In genomic region chr5:67265951-67266350, GRCh38 we compare ENCODE assay signal across 26 cellular contexts.
DNase-seq lines count a peak whose midpoint lies in the region; ATAC-seq and TF ChIP-seq lines count a peak whose summit lies in the region.
"Had no signal": no experiment of that assay in that cellular context is flagged by ENCODE, and none has a peak within 500 bp of the region (broad histone marks: within the 10 kb centered on the region; RNA-seq: fewer than 3 reads in every experiment).

No MANE protein-coding gene starts in this region.

- CTCF ChIA-PET in mammary epithelial cell (lab: Charles Lee; ENCODE audit: low non-redundant PET) = no interaction called here

- no peak overlapping the region for H3K4me2 ChIP-seq in mammary epithelial cell (ENCODE audit: insufficient read depth, low read depth, low read length)
- H3K4me2 ChIP-seq: KMS-11 had no signal

- H3K4me1 ChIP-seq in mammary epithelial cell (ENCODE audit: insufficient read depth, low read length) (peaks cover 46% of the 10 kb centered on the region), transverse colon (peaks cover 24 to 48% (median 37%) of the 10 kb centered on the region in 4 donors)

- peak overlapping the region; percentile 22 for H2AFZ ChIP-seq in mammary epithelial cell (ENCODE audit: low read depth, low read length)

- ATAC-seq in GM18870 (IDR thresholded peaks at IDR 0.05; ENCODE audit: unreplicated experiment) = no peak
- ATAC-seq: GM12878, Panc1 had no signal

- no peak overlapping the region for H3K27ac ChIP-seq in mammary epithelial cell (ENCODE audit: insufficient read depth, low read depth, low read length)
- peak overlapping the region; percentile 15 to 94 (median 91) for H3K27ac ChIP-seq in transverse colon
- H3K27ac ChIP-seq: KMS-11 had no signal

- 100% methylated on average over 1 of the region's 1 CpG for WGBS in mammary epithelial cell (ENCODE audit: low coverage, missing lambda C conversion rate)
- 67 to 77% methylated on average over 1 of the region's 1 CpG for WGBS in transverse colon (ENCODE audit: low coverage in 1 of 2), 2 donors

- no peak for TF ChIP-seq POLR2A in transverse colon (IDR thresholded peaks at IDR 0.05)

- H3K79me2 ChIP-seq in mammary epithelial cell (ENCODE audit: insufficient read depth, low read length) = no peaks in the 10 kb centered on the region

- H3K36me3 ChIP-seq in mammary epithelial cell (ENCODE audit: insufficient read depth, low read length) (no peaks in the 10 kb centered on the region), transverse colon (no peaks in the 10 kb centered on the region)

- H3K36me3 Mint-ChIP-seq in nephron (ENCODE audit: low read depth) = no peaks in the 10 kb centered on the region
- H3K36me3 Mint-ChIP-seq: CD4-positive, alpha-beta memory T cell; IgD-negative memory B cell had no signal

- TF ChIP-seq EP300 in transverse colon (IDR thresholded peaks at IDR 0.05; ENCODE audit: low read depth) = no peak

- in situ Hi-C loops in mammary epithelial cell (cut with MboI; ENCODE audit: low sequenced_read_pairs in 2 of 2) = no loop called here
- in situ Hi-C loops in transverse colon (cut with MboI; ENCODE audit: low pct_ligation_motif_present in 1 of 4, low pct_unique_long_range_greater_than_20kb in 1 of 4, low sequenced_read_pairs in 3 of 4) = loop anchor here in 1 of 4 donors (10.0 kb wide), 1 partner anchor 989 kb away; no protein-coding TSS in a partner anchor

- H3K9me3 Mint-ChIP-seq in nephron = peaks cover 5% of the 10 kb centered on the region

- peak overlapping the region in 2 of 3 experiments; percentile 31 to 59 for H3K27ac Mint-ChIP-seq in nephron
- H3K27ac Mint-ChIP-seq: CD4-positive, alpha-beta memory T cell; IgD-negative memory B cell had no signal

- no TSS peak for BruUV-seq in mammary epithelial cell (replicated peaks; lab: Mats Ljungman, UMichigan)

- H3K4me1 Mint-ChIP-seq in nephron = peaks cover 16% of the 10 kb centered on the region
- H3K4me1 Mint-ChIP-seq: CD4-positive, alpha-beta memory T cell; IgD-negative memory B cell had no signal

- intact Hi-C loops in mammary epithelial cell (cut with micrococcal nuclease) (no loop called here), transverse colon (cut with DNase I; ENCODE audit: low total_unique reads) (loop anchor here (5.0 kb wide), 1 partner anchor 676 kb away; no protein-coding TSS in a partner anchor)

- dilution Hi-C loops in mammary epithelial cell (cut with HindIII; ENCODE audit: low sequenced_read_pairs) = no loop called here

- no peaks in the 10 kb centered on the region for H4K20me1 ChIP-seq in mammary epithelial cell (ENCODE audit: insufficient read depth, low read length)

- H3K9me3 ChIP-seq in mammary epithelial cell (replicated peaks; ENCODE audit: insufficient read depth, low read length) (no peaks in the 10 kb centered on the region), transverse colon (no peaks in the 10 kb centered on the region)

- H3K9ac ChIP-seq in mammary epithelial cell (ENCODE audit: insufficient read depth, low read length) = no peak overlapping the region
- H3K9ac ChIP-seq: KMS-11 had no signal

- H3K27me3 Mint-ChIP-seq in nephron (ENCODE audit: low read depth) = no peaks in the 10 kb centered on the region
- H3K27me3 Mint-ChIP-seq: IgD-negative memory B cell had no signal

- no peak for TF ChIP-seq CTCF in mammary epithelial cell (conservative IDR thresholded peaks at IDR 0.05 in 1 of 2, IDR thresholded peaks at IDR 0.05 in 1 of 2; ENCODE audit: extremely low read depth in 1 of 2, insufficient read depth in 1 of 2, low read depth in 1 of 2, low read length in 2 of 2)
- TF ChIP-seq CTCF in fibroblast of villous mesenchyme (IDR thresholded peaks at IDR 0.05; ENCODE audit: insufficient read depth, low read depth, low read length) = no peak
- no peak for TF ChIP-seq CTCF in nephron (IDR thresholded peaks at IDR 0.05; ENCODE audit: unreplicated experiment in 3 of 3)
- TF ChIP-seq CTCF in transverse colon (IDR thresholded peaks at IDR 0.05) = no peak

- no peaks in the 10 kb centered on the region for H3K27me3 ChIP-seq in mammary epithelial cell (ENCODE audit: insufficient read depth, low read length)
- H3K27me3 ChIP-seq in transverse colon = no peaks in the 10 kb centered on the region

- H3K4me3 ChIP-seq in mammary epithelial cell (replicated peaks in 1 of 3; ENCODE audit: insufficient read depth in 1 of 3, low read depth in 2 of 3, low read length in 3 of 3) (no peak overlapping the region), fibroblast of villous mesenchyme (ENCODE audit: low read depth, low read length) (no peak overlapping the region), transverse colon (no peak overlapping the region)
- H3K4me3 ChIP-seq: GM12878 had no signal

- no peak overlapping the region for H3K4me3 Mint-ChIP-seq in nephron
- H3K4me3 Mint-ChIP-seq: CD4-positive, alpha-beta memory T cell; IgD-negative memory B cell had no signal

- DNase-seq in mammary epithelial cell = no peak
- peak; percentile 76 for DNase-seq in fibroblast of villous mesenchyme (ENCODE audit: low read depth)
- DNase-seq in transverse colon = no peak
- DNase-seq in glomerular visceral epithelial cell (ENCODE audit: extremely low spot score) = no peak
- DNase-seq in SKM-1 treated with dmso at 0.1 percent for 144 hours (lab: John Stamatoyannopoulos, UW; ENCODE audit: unreplicated experiment) = no peak
- DNase-seq: C1 segment of cervical spinal cord; CD4-positive, alpha-beta memory T cell; COR-L47; DMS79; EL; GDM1; GOT3; HCEC 1CT; NCI-H1092; NCI-H1436 treated with DMSO at 0.1 percent for 48 hours; NCI-H187 treated with DMSO at 0.1 percent for 48 hours; NCI-H2171 treated with DMSO at 0.1 percent for 48 hours; NCI-H446 treated with DMSO at 0.1 percent for 48 hours; NCI-H526 treated with DMSO at 0.1 percent for 48 hours; SHP77 treated with DMSO at 0.1 percent for 48 hours had no signal
